In the genomic region with DNA sequence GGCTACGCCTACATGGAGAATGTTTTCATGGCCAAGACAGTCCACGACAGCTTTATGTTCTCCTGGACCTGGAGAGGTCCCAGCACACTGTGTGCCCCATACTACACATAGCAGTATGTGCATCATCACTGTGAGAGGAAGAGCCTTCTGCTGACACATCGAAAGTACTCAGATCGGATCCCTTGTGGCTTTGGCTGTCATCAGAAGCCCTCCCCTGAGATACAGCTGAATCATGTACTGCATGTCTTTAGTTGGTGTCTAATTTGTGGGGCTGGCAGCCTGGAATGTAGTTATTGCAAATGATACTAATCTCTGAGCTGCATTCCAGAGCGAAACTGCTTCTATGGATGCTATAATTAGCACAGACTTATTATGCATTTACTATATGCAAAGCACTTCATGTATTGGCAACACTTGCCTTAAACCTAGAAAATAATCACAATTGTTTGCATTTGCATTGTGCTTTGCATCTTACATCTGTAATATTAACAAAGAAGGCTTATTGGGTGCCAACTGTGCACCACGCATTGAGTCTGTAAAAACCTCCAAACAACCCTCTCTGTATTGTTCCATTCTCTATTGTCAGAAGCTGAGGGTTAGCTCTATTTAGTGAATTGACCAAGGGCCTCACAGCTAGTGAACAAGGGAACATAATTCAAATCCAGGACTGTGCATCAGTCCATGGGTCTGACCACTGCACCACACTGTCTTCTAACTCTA, we compare ENCODE assay signal across 8 cellular contexts.
DNase-seq lines count a peak whose midpoint lies in the region; ATAC-seq and TF ChIP-seq lines count a peak whose summit lies in the region.

No MANE protein-coding gene starts in this region.

- H3K36me3 Mint-ChIP-seq in activated CD4-positive, alpha-beta memory T cell treated with anti-CD3 and anti-CD28 coated beads, Interleukin-2, amount 10 ng/mL, durations not matched to agents 7 days and 5 days (ENCODE audit: low read depth), result peaks cover 10% of the 10 kb centered on the region

- H3K9me3 ChIP-seq in Karpas-422 (ENCODE audit: low read length) (no peaks in the 10 kb centered on the region), uterus (no peaks in the 10 kb centered on the region)

- H3K27me3 ChIP-seq in Karpas-422 (ENCODE audit: low read length), result no peaks in the 10 kb centered on the region
- H3K27me3 ChIP-seq in uterus, result no peaks in the 10 kb centered on the region

- peak overlapping the region; percentile 62 for H3K4me2 ChIP-seq in Karpas-422 (ENCODE audit: low read depth, low read length, poor library complexity, severe bottlenecking)

- no peaks in the 10 kb centered on the region for H3K27me3 Mint-ChIP-seq in activated CD4-positive, alpha-beta memory T cell treated with anti-CD3 and anti-CD28 coated beads, Interleukin-2, amount 10 ng/mL, durations not matched to agents 7 days and 5 days

- H3K9ac ChIP-seq in Karpas-422 (ENCODE audit: low read length), result no peak overlapping the region

- no peaks in the 10 kb centered on the region for H3K9me3 Mint-ChIP-seq in activated CD4-positive, alpha-beta memory T cell treated with anti-CD3 and anti-CD28 coated beads, Interleukin-2, amount 10 ng/mL, durations not matched to agents 7 days and 5 days

- no peaks in the 10 kb centered on the region for H4K20me1 ChIP-seq in Karpas-422 (ENCODE audit: insufficient read depth, low read depth, low read length)

- peaks cover 62% of the 10 kb centered on the region for H3K4me1 ChIP-seq in Karpas-422 (ENCODE audit: low read length)
- H3K4me1 ChIP-seq in uterus, result no peaks in the 10 kb centered on the region

- H3K36me3 ChIP-seq in Karpas-422 (ENCODE audit: insufficient read depth, low read length), result no peaks in the 10 kb centered on the region
- no peaks in the 10 kb centered on the region for H3K36me3 ChIP-seq in uterus

- no peaks in the 10 kb centered on the region for H3K9me2 ChIP-seq in Karpas-422 (replicated peaks; ENCODE audit: insufficient read depth, low read length)

- peak; percentile 92 for DNase-seq in GM03348 (ENCODE audit: low spot score)
- DNase-seq in Karpas-422, result peak; percentile 83
- DNase-seq in activated CD4-positive, alpha-beta memory T cell treated with anti-CD3 and anti-CD28 coated beads, Interleukin-2, amount 10 ng/mL, durations not matched to agents 7 days and 5 days, result peak; percentile 79
- peak; percentile 67 for DNase-seq in foreskin melanocyte
- peak; percentile 54 to 61 for DNase-seq in stimulated activated CD4-positive, alpha-beta T cell treated with anti-CD3 and anti-CD28 coated beads, Interleukin-15, amount 100 ng/mL, for 48 hours (ENCODE audit: low read depth in 2 of 2)
- DNase-seq in NK-92 treated with Interleukin-12 subunit alpha and Interleukin-12 subunit beta, amount 100 ng/mL, for 24 hours (lab: John Stamatoyannopoulos, UW), result no peak
- DNase-seq in uterus, result no peak

- H3K27ac ChIP-seq in Karpas-422 (ENCODE audit: low read length), result no peak overlapping the region
- H3K27ac ChIP-seq in uterus, result no peak overlapping the region

- TF ChIP-seq CTCF in uterus (IDR thresholded peaks at IDR 0.05), result no peak

- no peaks in the 10 kb centered on the region for H3K79me2 ChIP-seq in Karpas-422 (ENCODE audit: low read length)

- POLR2A ChIA-PET in activated CD4-positive, alpha-beta memory T cell treated with anti-CD3 and anti-CD28 coated beads, Interleukin-2, amount 10 ng/mL, durations not matched to agents 7 days and 5 days (lab: Charles Lee), result interaction anchor here (0.9 to 7.5 kb wide), 11 partner anchors 10 to 314 kb away, joined by 3 to 66 read pairs (median 6); a partner anchor contains a TSS

- peak overlapping the region; percentile 11 for H3K4me3 Mint-ChIP-seq in activated CD4-positive, alpha-beta memory T cell treated with anti-CD3 and anti-CD28 coated beads, Interleukin-2, amount 10 ng/mL, durations not matched to agents 7 days and 5 days

- no peak overlapping the region for H2AFZ ChIP-seq in Karpas-422 (ENCODE audit: low read length)

- TF ChIP-seq POLR2A in uterus (IDR thresholded peaks at IDR 0.05), result no peak

- ATAC-seq in GM21723 (IDR thresholded peaks at IDR 0.05; ENCODE audit: unreplicated experiment), result peak; percentile 86

- H3K4me1 Mint-ChIP-seq in activated CD4-positive, alpha-beta memory T cell treated with anti-CD3 and anti-CD28 coated beads, Interleukin-2, amount 10 ng/mL, durations not matched to agents 7 days and 5 days, result peaks cover 21% of the 10 kb centered on the region

- no peak overlapping the region for H3K4me3 ChIP-seq in Karpas-422 (ENCODE audit: low read length)
- H3K4me3 ChIP-seq in uterus, result no peak overlapping the region

- CTCF ChIA-PET in activated CD4-positive, alpha-beta memory T cell treated with anti-CD3 and anti-CD28 coated beads, Interleukin-2, amount 10 ng/mL, durations not matched to agents 7 days and 5 days (lab: Charles Lee), result interaction anchor here (1.0 to 10.2 kb wide), 9 partner anchors 15 to 120 kb away, joined by 3 to 179 read pairs (median 5); a partner anchor contains a TSS

- intact Hi-C loops in uterus (cut with DNase I; ENCODE audit: low total_unique reads), result no loop called here

- peak overlapping the region; percentile 68 for H3K27ac Mint-ChIP-seq in activated CD4-positive, alpha-beta memory T cell treated with anti-CD3 and anti-CD28 coated beads, Interleukin-2, amount 10 ng/mL, durations not matched to agents 7 days and 5 days

Comparison
In these comparisons a context has a peak if more than half of its experiments do, and no peak if none do; other contexts are left out.
1. DNase-seq: peak in GM03348 (single experiment), Karpas-422 (single experiment), activated CD4-positive, alpha-beta memory T cell treated with anti-CD3 and anti-CD28 coated beads, Interleukin-2, amount 10 ng/mL, durations not matched to agents 7 days and 5 days (single experiment), foreskin melanocyte (single experiment) and stimulated activated CD4-positive, alpha-beta T cell treated with anti-CD3 and anti-CD28 coated beads, Interleukin-15, amount 100 ng/mL, for 48 hours (2 of 2); none in NK-92 treated with Interleukin-12 subunit alpha and Interleukin-12 subunit beta, amount 100 ng/mL, for 24 hours (single experiment) and uterus (0 of 2).